8 cellular contexts compared by ENCODE assay signal in the genomic region with DNA sequence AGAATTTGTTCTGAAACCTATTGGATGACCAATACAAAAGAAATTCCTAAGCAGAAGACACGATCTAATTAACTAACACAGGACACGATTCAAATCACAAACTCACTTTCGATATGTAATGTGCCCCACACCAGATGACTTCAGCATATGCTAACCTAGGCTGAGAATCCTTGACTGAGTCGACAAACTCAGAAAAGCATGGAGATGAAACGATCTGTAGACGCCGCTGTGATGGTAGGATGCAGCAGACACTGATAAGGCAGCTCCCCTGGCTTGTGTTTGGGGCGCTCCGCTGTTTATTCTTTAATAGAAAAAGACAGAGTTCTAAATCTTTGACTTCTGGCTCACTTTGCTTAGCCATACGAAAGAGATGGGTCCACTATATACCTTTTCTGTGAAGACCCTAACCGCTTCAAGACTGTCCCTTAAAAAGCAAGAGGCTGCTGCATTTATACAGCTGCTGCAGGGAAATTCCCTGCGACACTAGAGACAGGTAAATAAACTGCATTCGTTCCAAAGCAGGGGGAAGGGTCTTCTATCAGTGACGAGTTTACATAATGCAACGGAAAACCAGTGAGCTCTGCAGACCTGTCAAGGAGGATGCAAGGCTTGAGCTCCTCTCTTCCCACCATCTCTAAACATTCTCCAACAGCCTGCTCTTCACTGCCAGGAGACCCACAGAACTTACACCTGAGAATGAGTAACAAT. TPM values are rescaled to one million over a fixed set of nuclear protein-coding genes. Genes with fewer than 3 reads are reported as not detected.
DNase-seq lines count a peak whose midpoint lies in the region; FAIRE-seq and TF ChIP-seq lines count a peak whose summit lies in the region.

No MANE protein-coding gene starts in this region.

- H3K36me3 ChIP-seq in endothelial cell of umbilical vein (ENCODE audit: control insufficient read depth in 2 of 2, extremely low read depth in 1 of 2, insufficient read depth in 2 of 2, low read length in 2 of 2) (peaks cover 0 to 6% of the 10 kb centered on the region in 2 experiments), neuron (ENCODE audit: insufficient read depth, low read length) (peaks cover 14% of the 10 kb centered on the region)

- no peak overlapping the region for H2AFZ ChIP-seq in endothelial cell of umbilical vein (ENCODE audit: low read depth, low read length)
- no peak overlapping the region for H2AFZ ChIP-seq in neuron (ENCODE audit: low read depth, low read length)

- POLR2A ChIA-PET in endothelial cell of umbilical vein (lab: Charles Lee), result interaction anchor here (2.9 kb wide), 1 partner anchor 18 kb away, joined by 23 read pairs; no protein-coding TSS in a partner anchor

- no peak for TF ChIP-seq CTCF in endothelial cell of umbilical vein (IDR thresholded peaks at IDR 0.05; ENCODE audit: extremely low read depth in 1 of 2, insufficient read depth in 1 of 2, low read depth in 1 of 2, low read length in 2 of 2)

- peak overlapping the region; percentile 90 for H3K9ac ChIP-seq in endothelial cell of umbilical vein (replicated peaks; ENCODE audit: extremely low read depth, insufficient read depth, low read length)

- CTCF ChIA-PET in endothelial cell of umbilical vein (lab: Charles Lee), result interaction anchor here (0.8 to 2.9 kb wide), 5 partner anchors 9 to 44 kb away, joined by 3 to 26 read pairs (median 14); partner anchors contain the start of genes RAB2B and TOX4

- BruUV-seq in endothelial cell of umbilical vein (replicated peaks; lab: Mats Ljungman, UMichigan), result no TSS peak

- peak overlapping the region; percentile 84 to 93 (median 91) for H3K4me3 ChIP-seq in endothelial cell of umbilical vein (replicated peaks in 1 of 3; ENCODE audit: insufficient read depth in 1 of 3, low read depth in 1 of 3, low read length in 3 of 3)
- H3K4me3 ChIP-seq in neuron (ENCODE audit: low read length), result peak overlapping the region; percentile 82

- H4K20me1 ChIP-seq in endothelial cell of umbilical vein (replicated peaks; ENCODE audit: control insufficient read depth, extremely low read depth, insufficient read depth, low read length), result no peaks in the 10 kb centered on the region

- TF ChIP-seq POLR2A in endothelial cell of umbilical vein (IDR thresholded peaks at IDR 0.05; ENCODE audit: low read depth, low read length), result no peak

- DNase-seq in NCI-H1417 (lab: John Stamatoyannopoulos, UW) (peak in 2 of 3 experiments; percentile 24 to 61), NCI-H1417 treated with DMSO at 0.1 percent for 48 hours (lab: John Stamatoyannopoulos, UW) (no peak), RKO (ENCODE audit: low spot score) (peak; percentile 63), endothelial cell of umbilical vein (ENCODE audit: low read depth, low spot score) (no peak), medulla oblongata (ENCODE audit: extremely low spot score) (no peak), NCI-H1048 (lab: John Stamatoyannopoulos, UW) (no peak), NCI-H1930 (lab: John Stamatoyannopoulos, UW) (no peak)

- peak overlapping the region; percentile 59 for H3K27ac ChIP-seq in endothelial cell of umbilical vein (ENCODE audit: insufficient read depth, low read depth, low read length)

- dilution Hi-C loops in endothelial cell of umbilical vein (cut with MboI; ENCODE audit: extremely low pct_ligation_motif_present, low sequenced_read_pairs), result no loop called here

- H3K9me1 ChIP-seq in endothelial cell of umbilical vein (replicated peaks; ENCODE audit: control insufficient read depth, extremely low read depth, insufficient read depth, low read length), result no peaks in the 10 kb centered on the region

- peak overlapping the region; percentile 90 for H3K4me2 ChIP-seq in endothelial cell of umbilical vein (ENCODE audit: insufficient read depth, low read length)

- intact Hi-C loops in endothelial cell of umbilical vein (cut with micrococcal nuclease), result no loop called here

- H3K4me1 ChIP-seq in endothelial cell of umbilical vein (ENCODE audit: control insufficient read depth, extremely low read depth, insufficient read depth, low read length), result peaks cover 21% of the 10 kb centered on the region
- H3K4me1 ChIP-seq in neuron (ENCODE audit: insufficient read depth, low read length), result peaks cover 14% of the 10 kb centered on the region

- H3K9me3 ChIP-seq in endothelial cell of umbilical vein (replicated peaks; ENCODE audit: control insufficient read depth, insufficient read depth, low read length), result no peaks in the 10 kb centered on the region
- no peaks in the 10 kb centered on the region for H3K9me3 ChIP-seq in neuron (ENCODE audit: low read length)

- no peak for FAIRE-seq in endothelial cell of umbilical vein (lab: Jason Lieb, UNC)

- H3K79me2 ChIP-seq in endothelial cell of umbilical vein (ENCODE audit: control insufficient read depth, insufficient read depth, low read length), result peaks cover 56% of the 10 kb centered on the region

- no peaks in the 10 kb centered on the region for H3K27me3 ChIP-seq in endothelial cell of umbilical vein (ENCODE audit: control insufficient read depth in 2 of 2, insufficient read depth in 2 of 2, low read length in 2 of 2)
- no peaks in the 10 kb centered on the region for H3K27me3 ChIP-seq in neuron (ENCODE audit: insufficient read depth, low read length)

TF ChIP-seq in endothelial cell of umbilical vein, 7 proteins besides CTCF, POLR2A, EP300 and RAD21:
- TF ChIP-seq EZH2 (IDR thresholded peaks at IDR 0.05; ENCODE audit: borderline replicate concordance, low read depth, low read length, severe bottlenecking) (no peak), GATA2 (IDR thresholded peaks at IDR 0.05; ENCODE audit: insufficient read depth, insufficient read length, low read depth, low read length) (no peak), POLR2AphosphoS5 (IDR thresholded peaks at IDR 0.05; ENCODE audit: insufficient read depth, low read depth, low read length) (no peak), FOS (IDR thresholded peaks at IDR 0.05; ENCODE audit: borderline replicate concordance, insufficient read depth, low read length) (no peak), MYC (IDR thresholded peaks at IDR 0.05; ENCODE audit: low read depth, low read length) (no peak), JUN (IDR thresholded peaks at IDR 0.05; ENCODE audit: borderline replicate concordance, insufficient read depth, insufficient read length, low read depth) (no peak)
- TF ChIP-seq, protein P1, sequence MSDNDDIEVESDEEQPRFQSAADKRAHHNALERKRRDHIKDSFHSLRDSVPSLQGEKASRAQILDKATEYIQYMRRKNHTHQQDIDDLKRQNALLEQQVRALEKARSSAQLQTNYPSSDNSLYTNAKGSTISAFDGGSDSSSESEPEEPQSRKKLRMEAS (IDR thresholded peaks at IDR 0.05; ENCODE audit: insufficient read depth, insufficient read length), result no peak

RNA-seq across cellular contexts. Expression of gene CHD8, which starts 0.9 kb away (rescaled TPM):
- 86.7 and 94.3 TPM in 2 replicates for total RNA-seq in endothelial cell of umbilical vein
- 52.3 and 55.2 TPM in 2 replicates for polyA plus RNA-seq in endothelial cell of umbilical vein
- polyA plus RNA-seq in endothelial cell of umbilical vein (2011; cell fraction: cytosol; rRNA removed), result 29.1 and 31.7 TPM in 2 replicates
- 113 and 139 TPM in 2 replicates for polyA plus RNA-seq in endothelial cell of umbilical vein (2011; cell fraction: nucleus; rRNA removed)
- 60.7 and 61.2 TPM in 2 replicates for polyA plus RNA-seq in endothelial cell of umbilical vein (2012)
- 80.4 and 114 TPM in 2 replicates for polyA minus RNA-seq in endothelial cell of umbilical vein
- polyA minus RNA-seq in endothelial cell of umbilical vein (2011; cell fraction: cytosol; rRNA and poly(A)+ RNA removed), result 45.3 TPM
- polyA minus RNA-seq in endothelial cell of umbilical vein (2011; cell fraction: nucleus; rRNA and poly(A)+ RNA removed), result 88.2 and 109 TPM in 2 replicates

RNA-seq across cellular contexts. Expression of gene RAB2B, which starts 21.8 kb away (rescaled TPM):
- 29.1 and 30.6 TPM in 2 replicates for total RNA-seq in endothelial cell of umbilical vein
- 26.8 and 27.9 TPM in 2 replicates for polyA plus RNA-seq in endothelial cell of umbilical vein
- 23.6 and 24.1 TPM in 2 replicates for polyA plus RNA-seq in endothelial cell of umbilical vein (2011; cell fraction: cytosol; rRNA removed)
- 43.2 and 47.7 TPM in 2 replicates for polyA plus RNA-seq in endothelial cell of umbilical vein (2011; cell fraction: nucleus; rRNA removed)
- 24.9 and 28.6 TPM in 2 replicates for polyA plus RNA-seq in endothelial cell of umbilical vein (2012)
- polyA minus RNA-seq in endothelial cell of umbilical vein, result 40.8 and 47.7 TPM in 2 replicates
- polyA minus RNA-seq in endothelial cell of umbilical vein (2011; cell fraction: cytosol; rRNA and poly(A)+ RNA removed), result 6.3 TPM
- polyA minus RNA-seq in endothelial cell of umbilical vein (2011; cell fraction: nucleus; rRNA and poly(A)+ RNA removed), result 26.0 and 33.6 TPM in 2 replicates

RNA-seq across cellular contexts. Expression of gene TOX4, which starts 22.0 kb away (rescaled TPM):
- 63.2 and 67.4 TPM in 2 replicates for total RNA-seq in endothelial cell of umbilical vein
- 78.2 and 78.4 TPM in 2 replicates for polyA plus RNA-seq in endothelial cell of umbilical vein
- polyA plus RNA-seq in endothelial cell of umbilical vein (2011; cell fraction: cytosol; rRNA removed), result 59.7 and 65.2 TPM in 2 replicates
- polyA plus RNA-seq in endothelial cell of umbilical vein (2011; cell fraction: nucleus; rRNA removed), result 61.6 and 71.0 TPM in 2 replicates
- 56.5 and 91.9 TPM in 2 replicates for polyA plus RNA-seq in endothelial cell of umbilical vein (2012)
- 153 and 171 TPM in 2 replicates for polyA minus RNA-seq in endothelial cell of umbilical vein
- polyA minus RNA-seq in endothelial cell of umbilical vein (2011; cell fraction: cytosol; rRNA and poly(A)+ RNA removed), result 22.8 TPM
- polyA minus RNA-seq in endothelial cell of umbilical vein (2011; cell fraction: nucleus; rRNA and poly(A)+ RNA removed), result 33.2 and 40.7 TPM in 2 replicates

RNA-seq across cellular contexts. Expression of gene METTL3, which starts 56.1 kb away (rescaled TPM):
- 63.1 and 65.0 TPM in 2 replicates for total RNA-seq in endothelial cell of umbilical vein
- 80.2 and 85.3 TPM in 2 replicates for polyA plus RNA-seq in endothelial cell of umbilical vein
- polyA plus RNA-seq in endothelial cell of umbilical vein (2011; cell fraction: cytosol; rRNA removed), result 61.6 and 67.3 TPM in 2 replicates
- 465 and 505 TPM in 2 replicates for polyA plus RNA-seq in endothelial cell of umbilical vein (2011; cell fraction: nucleus; rRNA removed)
- polyA plus RNA-seq in endothelial cell of umbilical vein (2012), result 45.6 and 57.2 TPM in 2 replicates
- polyA minus RNA-seq in endothelial cell of umbilical vein, result 85.6 and 92.0 TPM in 2 replicates
- polyA minus RNA-seq in endothelial cell of umbilical vein (2011; cell fraction: cytosol; rRNA and poly(A)+ RNA removed), result 28.1 TPM
- 60.7 and 85.7 TPM in 2 replicates for polyA minus RNA-seq in endothelial cell of umbilical vein (2011; cell fraction: nucleus; rRNA and poly(A)+ RNA removed)

Comparison
In these comparisons a context has a peak if more than half of its experiments do, and no peak if none do; other contexts are left out.
1. DNase-seq: peak in NCI-H1417 (2 of 3) and RKO (single experiment); none in NCI-H1417 treated with DMSO at 0.1 percent for 48 hours (single experiment), endothelial cell of umbilical vein (single experiment), medulla oblongata (single experiment), NCI-H1048 (single experiment) and NCI-H1930 (0 of 2).